ENCODE assay signal across 27 cellular contexts in the genomic region with DNA sequence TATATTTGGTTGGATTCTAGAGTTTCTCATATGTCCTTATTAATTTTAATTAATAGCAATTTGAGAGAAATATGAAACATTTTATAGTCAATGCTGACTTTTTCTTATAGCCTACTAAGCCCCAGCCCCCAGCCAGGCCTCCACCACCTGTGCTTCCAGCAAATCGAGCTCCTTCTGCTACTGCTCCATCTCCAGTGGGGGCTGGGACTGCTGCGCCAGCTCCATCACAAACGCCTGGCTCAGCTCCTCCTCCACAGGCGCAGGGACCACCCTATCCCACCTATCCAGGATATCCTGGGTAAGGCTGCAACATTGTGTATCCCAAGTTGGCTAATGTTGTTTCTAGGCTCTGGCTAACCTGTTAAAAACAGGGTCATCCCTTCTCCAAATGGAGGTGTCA.
"Had no signal": no experiment of that assay in that cellular context is flagged by ENCODE, and none has a peak within 500 bp of the region (broad histone marks: within the 10 kb centered on the region; RNA-seq: fewer than 3 reads in every experiment).

No MANE protein-coding gene starts in this region.

- H2AFZ ChIP-seq: neural progenitor cell, parathyroid adenoma had no signal

- H3K4me3 ChIP-seq: neural progenitor cell, ovary, psoas muscle, right lobe of liver, sigmoid colon, stomach, thoracic aorta, thyroid gland, tibial nerve, upper lobe of left lung, vagina had no signal

- H3K27ac Mint-ChIP-seq: nephron; neural progenitor cell; progenitor cell of endocrine pancreas; stimulated activated effector memory CD8-positive, alpha-beta T cell treated with anti-CD3 and anti-CD28 coated beads, Interleukin-12 subunit alpha, Interleukin-12 subunit beta, amount 100 ng/mL, for 72 hours; stimulated activated naive B cell treated with anti-CD40 and anti-IgM and Interleukin-4, amounts not matched to agents 10 μg/mL and 1 μg/mL and 100 μg/mL, for 72 hours; stimulated activated naive CD8-positive, alpha-beta T cell treated with anti-CD3 and anti-CD28 coated beads, Interleukin-15, Interleukin-2, amounts not matched to agents 100 ng/mL and 50 ng/mL, for 24 hours had no signal

- H3K9ac ChIP-seq: neural progenitor cell, parathyroid adenoma had no signal

- ATAC-seq: psoas muscle; right cardiac atrium; right lobe of liver; stimulated activated effector memory CD8-positive, alpha-beta T cell treated with anti-CD3 and anti-CD28 coated beads, Interleukin-12 subunit alpha, Interleukin-12 subunit beta, amount 100 ng/mL, for 72 hours; stimulated activated naive B cell treated with anti-CD40 and anti-IgM and Interleukin-4, amounts not matched to agents 10 μg/mL and 1 μg/mL and 100 μg/mL, for 72 hours had no signal

- H3K4me2 ChIP-seq: neural progenitor cell had no signal

- H3K27ac ChIP-seq: neural progenitor cell, ovary, parathyroid adenoma, psoas muscle, right lobe of liver, sigmoid colon, stomach, thoracic aorta, thyroid gland, tibial nerve, upper lobe of left lung, vagina had no signal

- H3K4me1 ChIP-seq: neural progenitor cell, parathyroid adenoma, psoas muscle, right lobe of liver, tibial nerve, upper lobe of left lung, vagina had no signal

- H3K4me3 Mint-ChIP-seq: nephron; neural progenitor cell; stimulated activated effector memory CD8-positive, alpha-beta T cell treated with anti-CD3 and anti-CD28 coated beads, Interleukin-12 subunit alpha, Interleukin-12 subunit beta, amount 100 ng/mL, for 72 hours; stimulated activated naive B cell treated with anti-CD40 and anti-IgM and Interleukin-4, amounts not matched to agents 10 μg/mL and 1 μg/mL and 100 μg/mL, for 72 hours; stimulated activated naive CD8-positive, alpha-beta T cell treated with anti-CD3 and anti-CD28 coated beads, Interleukin-15, Interleukin-2, amounts not matched to agents 100 ng/mL and 50 ng/mL, for 24 hours had no signal

- H3K27me3 Mint-ChIP-seq: progenitor cell of endocrine pancreas; stimulated activated naive B cell treated with anti-CD40 and anti-IgM and Interleukin-4, amounts not matched to agents 10 μg/mL and 1 μg/mL and 100 μg/mL, for 72 hours; stimulated activated naive CD8-positive, alpha-beta T cell treated with anti-CD3 and anti-CD28 coated beads, Interleukin-15, Interleukin-2, amounts not matched to agents 100 ng/mL and 50 ng/mL, for 24 hours had no signal

- DNase-seq: occipital lobe; ovary; posterior cingulate gyrus; psoas muscle; right cardiac atrium; right lobe of liver; sigmoid colon; small intestine; stimulated activated CD4-positive, alpha-beta T cell treated with anti-CD3 and anti-CD28 coated beads, Interleukin-15, amount 100 ng/mL, for 24 hours; stimulated activated CD4-positive, alpha-beta T cell treated with anti-CD3 and anti-CD28 coated beads, Interleukin-2, amount 100 ng/mL, for 24 hours; stimulated activated CD4-positive, alpha-beta T cell treated with anti-CD3 and anti-CD28 coated beads, Interleukin-2, amount 100 ng/mL, for 48 hours; stimulated activated CD4-positive, alpha-beta T cell treated with anti-CD3 and anti-CD28 coated beads, Interleukin-4, amount 100 ng/mL, for 24 hours; stimulated activated naive B cell treated with anti-CD40 and anti-IgM and Interleukin-4, amounts not matched to agents 10 μg/mL and 1 μg/mL and 100 μg/mL, for 72 hours; stimulated activated naive CD4-positive, alpha-beta T cell treated with Interleukin-2 at 50 U/mL for 16 hours; stomach; thyroid gland; trophoblast cell had no signal

- H3K27me3 ChIP-seq: neural progenitor cell, ovary, right lobe of liver, sigmoid colon, stomach, thyroid gland, tibial nerve, upper lobe of left lung, vagina had no signal

- H3K9me3 Mint-ChIP-seq: nephron; neural progenitor cell; stimulated activated effector memory CD8-positive, alpha-beta T cell treated with anti-CD3 and anti-CD28 coated beads, Interleukin-12 subunit alpha, Interleukin-12 subunit beta, amount 100 ng/mL, for 72 hours; stimulated activated naive B cell treated with anti-CD40 and anti-IgM and Interleukin-4, amounts not matched to agents 10 μg/mL and 1 μg/mL and 100 μg/mL, for 72 hours; stimulated activated naive CD8-positive, alpha-beta T cell treated with anti-CD3 and anti-CD28 coated beads, Interleukin-15, Interleukin-2, amounts not matched to agents 100 ng/mL and 50 ng/mL, for 24 hours had no signal

- H3K36me3 ChIP-seq: ovary had no signal

- H3K4me1 Mint-ChIP-seq: nephron; neural progenitor cell; stimulated activated effector memory CD8-positive, alpha-beta T cell treated with anti-CD3 and anti-CD28 coated beads, Interleukin-12 subunit alpha, Interleukin-12 subunit beta, amount 100 ng/mL, for 72 hours; stimulated activated naive B cell treated with anti-CD40 and anti-IgM and Interleukin-4, amounts not matched to agents 10 μg/mL and 1 μg/mL and 100 μg/mL, for 72 hours had no signal

- H3K9me3 ChIP-seq: ovary, psoas muscle, right lobe of liver, sigmoid colon, stomach, thoracic aorta, thyroid gland, tibial nerve, upper lobe of left lung, vagina had no signal
